Comparison of ENCODE assay signal across 1 cellular context in genomic region chr20:36478137-36478905, GRCh38.
A peak's percentile ranks its signal among the peaks of the same experiment; 100 is the strongest.
TF ChIP-seq lines count a peak whose summit lies in the region.

No MANE protein-coding gene starts in this region.

TF ChIP-seq in HepG2, 621 proteins besides CTCF, POLR2A, EP300 and RAD21:
- TF ChIP-seq RBM22 (optimal IDR thresholded peaks at IDR 0.05; ENCODE audit: low read length): peak; percentile 9
- TF ChIP-seq ZNF710 (CRISPR knock-in tag; IDR thresholded peaks at IDR 0.05; ENCODE audit: borderline replicate concordance): no peak
- TF ChIP-seq POLR2AphosphoS5 (IDR thresholded peaks at IDR 0.05; ENCODE audit: low read depth, low read length): 0 out of 2 replicates have a peak, but pooled peaks have one; percentile 12
- peak; percentile 27; the same call in 1 of the 2 replicates for TF ChIP-seq STAG1 (CRISPR knock-in tag; IDR thresholded peaks at IDR 0.05)
- TF ChIP-seq ZFP36 (IDR thresholded peaks at IDR 0.05; ENCODE audit: borderline replicate concordance, low read depth, low read length, partially characterized antibody): no peak
